Comparison of ENCODE assay signal across 17 cellular contexts in the genomic region with DNA sequence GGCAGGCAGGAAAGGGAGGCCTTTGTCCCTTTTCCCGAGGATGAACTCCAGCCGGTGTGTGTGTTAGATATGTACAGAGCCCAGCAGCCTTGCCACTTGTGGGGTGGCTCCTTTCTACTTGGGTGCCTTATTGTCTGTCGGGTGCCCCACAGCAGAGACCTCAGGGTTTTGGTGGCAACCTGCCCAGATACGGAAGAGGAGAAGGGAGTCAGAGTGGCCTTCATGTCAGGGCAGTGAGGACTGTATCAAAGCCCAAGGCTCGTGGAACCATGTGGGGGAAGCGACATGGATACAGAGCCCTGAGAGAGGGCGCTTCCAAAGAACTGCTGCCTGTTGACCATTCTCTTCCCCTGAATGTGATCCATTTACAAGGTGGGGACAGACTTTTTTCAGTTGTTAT.
DNase-seq lines count a peak whose midpoint lies in the region; ATAC-seq and TF ChIP-seq lines count a peak whose summit lies in the region.
"Had no signal": no experiment of that assay in that cellular context is flagged by ENCODE, and none has a peak within 500 bp of the region (broad histone marks: within the 10 kb centered on the region; RNA-seq: fewer than 3 reads in every experiment).

No MANE protein-coding gene starts in this region.

- H4K12ac ChIP-seq in trophoblast cell (ENCODE audit: low read depth, low read length): no peak overlapping the region

- no peak overlapping the region for H3K9ac ChIP-seq in trophoblast cell (ENCODE audit: low read length)
- H3K9ac ChIP-seq: BLaER1, GM23248 had no signal

- intact Hi-C loops in spleen (cut with DNase I; ENCODE audit: low total_unique reads): no loop called here
- intact Hi-C loops in aorta (cut with DNase I): loop anchor here in 1 of 2 donors (5.0 kb wide), 1 partner anchor 37 kb away; no protein-coding TSS in a partner anchor

- 58 to 91% (median 83%) methylated on average over 7 of the region's 7 CpGs for WGBS in spleen, 5 donors
- WGBS in aorta, 2 donors: 90% methylated on average over 7 of the region's 7 CpGs
- no CpG with 5 or more reads among the region's 7 CpGs for WGBS in trophoblast cell (ENCODE audit: extremely low coverage, insufficient coverage, insufficient read length)

- no peaks in the 10 kb centered on the region for H3K27me3 ChIP-seq in foreskin keratinocyte
- H3K27me3 ChIP-seq in spleen (replicated peaks in 1 of 7): no peaks in the 10 kb centered on the region
- H3K27me3 ChIP-seq in aorta (ENCODE audit: control insufficient read depth in 1 of 2, insufficient read depth in 2 of 2, low read length in 1 of 2): no peaks in the 10 kb centered on the region
- no peaks in the 10 kb centered on the region for H3K27me3 ChIP-seq in trophoblast cell (ENCODE audit: insufficient read depth, low read length)
- H3K27me3 ChIP-seq: BLaER1 had no signal

- no peak overlapping the region for H2AFZ ChIP-seq in trophoblast cell (ENCODE audit: insufficient read depth, low read length, poor library complexity)
- H2AFZ ChIP-seq: GM23248 had no signal

- H3K18ac ChIP-seq in trophoblast cell (ENCODE audit: low read length): no peak overlapping the region

- H3K14ac ChIP-seq in trophoblast cell (ENCODE audit: low read length): no peak overlapping the region

- no peak overlapping the region for H4K91ac ChIP-seq in trophoblast cell (ENCODE audit: low read depth, low read length)

- H3K4ac ChIP-seq in trophoblast cell (ENCODE audit: low read depth, low read length): no peak overlapping the region

- no peaks in the 10 kb centered on the region for H3K79me2 ChIP-seq in trophoblast cell (ENCODE audit: control insufficient read depth, insufficient read depth, low read length, poor library complexity)

- no peak for DNase-seq in RWPE1 (ENCODE audit: low spot score)
- no peak for DNase-seq in foreskin keratinocyte
- DNase-seq in spleen: no peak
- no peak for DNase-seq in aorta
- no peak for DNase-seq in trophoblast cell
- DNase-seq: Caco-2; CD4-positive, CD25-positive, alpha-beta regulatory T cell; CD8-positive, alpha-beta T cell; DMS153; DND-41; GM23248; H7; HCEC 1CT had no signal

- H2AK5ac ChIP-seq in trophoblast cell (ENCODE audit: low read length): no peak overlapping the region

- H4K8ac ChIP-seq in trophoblast cell (ENCODE audit: low read depth, low read length): no peak overlapping the region

- H2BK5ac ChIP-seq in trophoblast cell (ENCODE audit: low read depth, low read length, poor library complexity): no peak overlapping the region

- H3K36me3 ChIP-seq in spleen (no peaks in the 10 kb centered on the region), aorta (ENCODE audit: control insufficient read depth in 1 of 2, insufficient read depth in 2 of 2, low read length in 1 of 2) (no peaks in the 10 kb centered on the region), trophoblast cell (ENCODE audit: control insufficient read depth in 1 of 2, insufficient read depth in 2 of 2, low read length in 2 of 2) (no peaks in the 10 kb centered on the region)
- H3K36me3 ChIP-seq: BLaER1 had no signal

- POLR2A ChIA-PET in RWPE1 (lab: Yijun Ruan, JAX; ENCODE audit: low non-redundant PET): no interaction called here

- no peak for TF ChIP-seq CTCF in RWPE1 (conservative IDR thresholded peaks at IDR 0.05; ENCODE audit: low read depth)
- TF ChIP-seq CTCF in foreskin keratinocyte (conservative IDR thresholded peaks at IDR 0.05): no peak
- TF ChIP-seq CTCF in spleen (IDR thresholded peaks at IDR 0.05 in 8 of 11, conservative IDR thresholded peaks at IDR 0.05 in 3 of 11): no peak

- CTCF ChIA-PET in RWPE1 (lab: Yijun Ruan, JAX): interaction anchor here (0.5 kb wide), 1 partner anchor 678 kb away, joined by 3 read pairs; no protein-coding TSS in a partner anchor

- ATAC-seq in foreskin keratinocyte: no peak
- ATAC-seq in aorta (ENCODE audit: low FRiP score): peak; percentile 6
- ATAC-seq in GM21423 (IDR thresholded peaks at IDR 0.05; ENCODE audit: unreplicated experiment): no peak
- no peak for ATAC-seq in HG03175 (IDR thresholded peaks at IDR 0.05; ENCODE audit: unreplicated experiment)
- ATAC-seq: CD8-positive, alpha-beta T cell had no signal

- H3K23ac ChIP-seq in trophoblast cell (ENCODE audit: low read length): no peak overlapping the region

- H3K27ac ChIP-seq in RWPE1 (peak overlapping the region; percentile 31; the same call in 1 of the 2 replicates), foreskin keratinocyte (peak overlapping the region; percentile 91), spleen (peak overlapping the region in 6 of 8 donors; percentile 15 to 58 (median 33)), aorta (ENCODE audit: low read depth in 1 of 2, low read length in 2 of 2) (no peak overlapping the region), trophoblast cell (ENCODE audit: low read depth, low read length) (no peak overlapping the region)
- H3K27ac ChIP-seq: BLaER1, C4-2B, GM23248 had no signal

- H3K4me3 ChIP-seq in spleen: no peak overlapping the region
- H3K4me3 ChIP-seq in aorta (ENCODE audit: low read length in 2 of 2): no peak overlapping the region
- H3K4me3 ChIP-seq in trophoblast cell (ENCODE audit: low read depth, low read length): no peak overlapping the region
- H3K4me3 ChIP-seq: BLaER1, GM23248 had no signal

- no peak overlapping the region for H2BK12ac ChIP-seq in trophoblast cell (ENCODE audit: low read length)

- no peaks in the 10 kb centered on the region for H3K79me1 ChIP-seq in trophoblast cell (ENCODE audit: low read length)

- no peak overlapping the region for H2BK120ac ChIP-seq in trophoblast cell (ENCODE audit: insufficient read depth, low read length, poor library complexity)

- H3K4me1 ChIP-seq in foreskin keratinocyte: no peaks in the 10 kb centered on the region
- peaks cover 0 to 52% (median 19%) of the 10 kb centered on the region in 6 donors for H3K4me1 ChIP-seq in spleen
- H3K4me1 ChIP-seq in aorta (ENCODE audit: control insufficient read depth in 1 of 2, insufficient read depth in 2 of 2, low read length in 2 of 2): peaks cover 3 to 6% of the 10 kb centered on the region in 2 donors
- H3K4me1 ChIP-seq in trophoblast cell (ENCODE audit: control insufficient read depth in 1 of 2, insufficient read depth in 2 of 2, low read length in 2 of 2): no peaks in the 10 kb centered on the region
- H3K4me1 ChIP-seq: Caco-2 had no signal

- TF ChIP-seq POLR2A in spleen (IDR thresholded peaks at IDR 0.05): no peak

- H3K9me3 ChIP-seq in spleen (no peaks in the 10 kb centered on the region), aorta (ENCODE audit: control insufficient read depth, low read length) (no peaks in the 10 kb centered on the region), trophoblast cell (ENCODE audit: insufficient read depth, low read depth, low read length) (no peaks in the 10 kb centered on the region)
- H3K9me3 ChIP-seq: BLaER1, Caco-2 had no signal

- no peak overlapping the region for H3K4me2 ChIP-seq in trophoblast cell (ENCODE audit: low read length)
- H3K4me2 ChIP-seq: BLaER1 had no signal

Comparison
In these comparisons a context has a peak if more than half of its experiments do, and no peak if none do; other contexts are left out.
1. H3K27ac ChIP-seq: peak in RWPE1 (single experiment), foreskin keratinocyte (single experiment) and spleen (6 of 8); none in aorta (0 of 2) and trophoblast cell (single experiment).